ENCODE assay signal across 10 cellular contexts in genomic region chr3:141243295-141243707, GRCh38. TPM values are rescaled to one million over a fixed set of nuclear protein-coding genes. Genes with fewer than 3 reads are reported as not detected.
DNase-seq lines count a peak whose midpoint lies in the region; ATAC-seq, FAIRE-seq and TF ChIP-seq lines count a peak whose summit lies in the region.
"Had no signal": no experiment of that assay in that cellular context is flagged by ENCODE, and none has a peak within 500 bp of the region (broad histone marks: within the 10 kb centered on the region; RNA-seq: fewer than 3 reads in every experiment).

No MANE protein-coding gene starts in this region.

- POLR2A ChIA-PET in K562 (lab: Yijun Ruan, JAX): interaction anchor here (1.2 kb wide), 1 partner anchor 289 kb away, joined by 3 read pairs; no protein-coding TSS in a partner anchor

- H3K4me3 ChIP-seq in K562 (no peak overlapping the region), trophoblast cell (ENCODE audit: low read depth, low read length) (no peak overlapping the region), esophagus squamous epithelium (no peak overlapping the region)
- H3K4me3 ChIP-seq: BLaER1 had no signal

- no peaks in the 10 kb centered on the region for H4K20me1 ChIP-seq in K562 (replicated peaks; ENCODE audit: control insufficient read depth, insufficient read depth, low read length)

- intact Hi-C loops in K562 (cut with micrococcal nuclease) (no loop called here), esophagus squamous epithelium (cut with DNase I) (no loop called here)

- no peak for TF ChIP-seq POLR2A in K562 (conservative IDR thresholded peaks at IDR 0.05)
- TF ChIP-seq POLR2A in esophagus squamous epithelium (IDR thresholded peaks at IDR 0.05): no peak

- no peak overlapping the region for H2AK5ac ChIP-seq in trophoblast cell (ENCODE audit: low read length)

- H3K27me3 ChIP-seq in K562 (ENCODE audit: control insufficient read depth in 2 of 2, insufficient read depth in 2 of 2, low read length in 2 of 2) (peaks cover 23 to 34% of the 10 kb centered on the region in 2 experiments), trophoblast cell (ENCODE audit: insufficient read depth, low read length) (no peaks in the 10 kb centered on the region), esophagus squamous epithelium (no peaks in the 10 kb centered on the region)
- H3K27me3 ChIP-seq: BLaER1 had no signal

- H4K12ac ChIP-seq in trophoblast cell (ENCODE audit: low read depth, low read length): no peak overlapping the region

- CTCF ChIA-PET in K562 (lab: Yijun Ruan, JAX; ENCODE audit: low intra/inter-chr PET ratio): no interaction called here

- TF ChIP-seq RAD21 in K562 (CRISPR knock-in tag; conservative IDR thresholded peaks at IDR 0.05 in 1 of 2, IDR thresholded peaks at IDR 0.05 in 1 of 2): no peak

- TF ChIP-seq CTCF in K562 (IDR thresholded peaks at IDR 0.05 in 2 of 3, conservative IDR thresholded peaks at IDR 0.05 in 1 of 3; ENCODE audit: insufficient read depth in 2 of 3, low read depth in 1 of 3, low read length in 3 of 3) (no peak), esophagus squamous epithelium (IDR thresholded peaks at IDR 0.05) (no peak)

- H2AFZ ChIP-seq in K562 (ENCODE audit: low read depth, low read length): no peak overlapping the region
- H2AFZ ChIP-seq in trophoblast cell (ENCODE audit: insufficient read depth, low read length, poor library complexity): no peak overlapping the region

- no peak overlapping the region for H3K18ac ChIP-seq in trophoblast cell (ENCODE audit: low read length)

- no peak overlapping the region for H3K9ac ChIP-seq in K562 (ENCODE audit: insufficient read depth in 1 of 2, low read depth in 2 of 2, low read length in 2 of 2)
- H3K9ac ChIP-seq in trophoblast cell (ENCODE audit: low read length): no peak overlapping the region
- H3K9ac ChIP-seq: BLaER1 had no signal

- in situ Hi-C loops in K562 (cut with MboI): no loop called here

- H4K91ac ChIP-seq in trophoblast cell (ENCODE audit: low read depth, low read length): no peak overlapping the region

- DNase-seq in Ammon's horn (ENCODE audit: low spot score) (peak; percentile 64), K562 (ENCODE audit: extremely low read depth in 1 of 4, low spot score in 3 of 4) (peak; percentile 46 to 69 (median 61)), trophoblast cell (peak; percentile 90 to 93), GOT3 (lab: John Stamatoyannopoulos, UW) (no peak), esophagus squamous epithelium (lab: John Stamatoyannopoulos, UW) (no peak), SK-N-DZ (ENCODE audit: low spot score) (no peak)
- DNase-seq: NCI-H526 treated with DMSO at 0.1 percent for 48 hours had no signal

- 6% methylated on average over 10 of the region's 10 CpGs for WGBS in K562 (ENCODE audit: insufficient coverage, low coverage, missing lambda C conversion rate)
- no CpG with 5 or more reads among the region's 10 CpGs for WGBS in trophoblast cell (ENCODE audit: extremely low coverage, insufficient coverage, insufficient read length)
- 59 to 71% methylated on average over 10 of the region's 10 CpGs for WGBS in esophagus squamous epithelium, 2 donors

- peak; percentile 78 for FAIRE-seq in K562 (lab: Jason Lieb, UNC)

- no peak overlapping the region for H2BK12ac ChIP-seq in trophoblast cell (ENCODE audit: low read length)

- no peak overlapping the region for H2BK5ac ChIP-seq in trophoblast cell (ENCODE audit: low read depth, low read length, poor library complexity)

- no peak overlapping the region for H3K27ac ChIP-seq in K562 (ENCODE audit: extremely low read depth, low read depth, low read length)
- H3K27ac ChIP-seq in trophoblast cell (ENCODE audit: low read depth, low read length): no peak overlapping the region
- H3K27ac ChIP-seq in esophagus squamous epithelium: no peak overlapping the region
- H3K27ac ChIP-seq: BLaER1 had no signal

- peak; percentile 95 to 96 for ATAC-seq in activated CD4-positive, CD25-positive, alpha-beta regulatory T cell treated with anti-CD3 and anti-CD28 coated beads, Interleukin-2, amount 50 U/mL, for 24 hours
- ATAC-seq in K562: peak; percentile 89
- ATAC-seq in HG03097 (IDR thresholded peaks at IDR 0.05; ENCODE audit: low FRiP score, unreplicated experiment): no peak

- peaks cover 5% of the 10 kb centered on the region; the same call in 1 of the 2 replicates for H3K9me3 ChIP-seq in K562 (replicated peaks; ENCODE audit: control insufficient read depth, insufficient read depth, low read depth, low read length)
- no peaks in the 10 kb centered on the region for H3K9me3 ChIP-seq in trophoblast cell (ENCODE audit: insufficient read depth, low read depth, low read length)
- no peaks in the 10 kb centered on the region for H3K9me3 ChIP-seq in esophagus squamous epithelium
- H3K9me3 ChIP-seq: BLaER1 had no signal

- TF ChIP-seq EP300 in K562 (IDR thresholded peaks at IDR 0.05; ENCODE audit: low read length): no peak

- no peak overlapping the region for H3K23ac ChIP-seq in trophoblast cell (ENCODE audit: low read length)

- H2BK120ac ChIP-seq in trophoblast cell (ENCODE audit: insufficient read depth, low read length, poor library complexity): no peak overlapping the region

- H3K4me2 ChIP-seq in K562 (ENCODE audit: insufficient read depth, low read length) (peak overlapping the region; percentile 39; the same call in 1 of the 2 replicates), trophoblast cell (ENCODE audit: low read length) (no peak overlapping the region)
- H3K4me2 ChIP-seq: BLaER1 had no signal

- no TSS peak for BruUV-seq in K562 (replicated peaks; lab: Mats Ljungman, UMichigan)

- no peak overlapping the region for H3K4ac ChIP-seq in trophoblast cell (ENCODE audit: low read depth, low read length)

- no peak overlapping the region for H3K14ac ChIP-seq in trophoblast cell (ENCODE audit: low read length)

- H3K36me3 ChIP-seq in K562 (ENCODE audit: control insufficient read depth, insufficient read depth, low read length) (no peaks in the 10 kb centered on the region), trophoblast cell (ENCODE audit: control insufficient read depth in 1 of 2, insufficient read depth in 2 of 2, low read length in 2 of 2) (no peaks in the 10 kb centered on the region), esophagus squamous epithelium (no peaks in the 10 kb centered on the region)

- H3K9me1 ChIP-seq in K562 (ENCODE audit: control insufficient read depth, insufficient read depth, low read length): peaks cover 3% of the 10 kb centered on the region

- no peaks in the 10 kb centered on the region for H3K79me2 ChIP-seq in K562 (ENCODE audit: control insufficient read depth, insufficient read depth, low read length)
- H3K79me2 ChIP-seq in trophoblast cell (ENCODE audit: control insufficient read depth, insufficient read depth, low read length, poor library complexity): no peaks in the 10 kb centered on the region

- H4K8ac ChIP-seq in trophoblast cell (ENCODE audit: low read depth, low read length): no peak overlapping the region

- H3K79me1 ChIP-seq in trophoblast cell (ENCODE audit: low read length): no peaks in the 10 kb centered on the region

- H3K4me1 ChIP-seq in K562 (replicated peaks in 1 of 2; ENCODE audit: control insufficient read depth in 2 of 2, insufficient read depth in 2 of 2, low read length in 2 of 2): peaks cover 0 to 15% of the 10 kb centered on the region in 2 experiments; a peak in 3 of 5 replicates
- H3K4me1 ChIP-seq in trophoblast cell (ENCODE audit: control insufficient read depth in 1 of 2, insufficient read depth in 2 of 2, low read length in 2 of 2): peaks cover 4 to 7% of the 10 kb centered on the region in 2 experiments
- H3K4me1 ChIP-seq in esophagus squamous epithelium: peaks cover 0 to 20% (median 0%) of the 10 kb centered on the region in 3 donors

TF ChIP-seq in K562, 482 proteins besides CTCF, POLR2A, EP300 and RAD21 (continues in another document):
- TF ChIP-seq CREM (IDR thresholded peaks at IDR 0.05; ENCODE audit: low read depth): 0 out of 2 replicates have a peak, but pooled peaks have one; percentile 20
- TF ChIP-seq RUNX1 (IDR thresholded peaks at IDR 0.05; ENCODE audit: low read depth): no peak
- peak; percentile 84 for TF ChIP-seq PKNOX1 (IDR thresholded peaks at IDR 0.05)
- peak; percentile 66; the same call in 1 of the 2 replicates for TF ChIP-seq JUN (IDR thresholded peaks at IDR 0.05; ENCODE audit: borderline replicate concordance, low read depth, low read length)
- no peak for TF ChIP-seq JUN (CRISPR knock-in tag; IDR thresholded peaks at IDR 0.05; ENCODE audit: borderline replicate concordance)
- no peak for TF ChIP-seq SIN3B (IDR thresholded peaks at IDR 0.05; ENCODE audit: low read depth)

RNA-seq across cellular contexts. Expression of gene PXYLP1, which starts 11.7 kb away (rescaled TPM):
- total RNA-seq in K562 (2011; cell fraction: chromatin; rRNA removed; ENCODE audit: low replicate concordance): 2.6 and 4.2 TPM in 2 replicates
- 1.2 and 2.4 TPM in 2 replicates for total RNA-seq in K562 (2011; cell fraction: nucleolus; rRNA removed)
- total RNA-seq in K562 (2011; cell fraction: nucleoplasm; rRNA removed): 3.6 and 3.7 TPM in 2 replicates
- total RNA-seq in K562 (2014; rRNA removed): 0.98 and 1.1 TPM in 2 replicates
- total RNA-seq in K562 (2014; rRNA removed; fragmentation: Illumina TruSeq; extraction: Trizol): 1.5 and 1.6 TPM in 2 replicates
- 0.98 and 1.0 TPM in 2 replicates for total RNA-seq in K562 (2015; rRNA removed; fragmentation: Illumina TruSeq; extraction: Trizol)
- 1.3 and 1.7 TPM in 2 replicates for total RNA-seq in K562 (2021)
- 1.6 and 2.7 TPM in 2 replicates for polyA plus RNA-seq in K562 (2011; rRNA removed)
- 1.1 and 2.9 TPM in 2 replicates for polyA plus RNA-seq in K562 (2011; cell fraction: cytosol; rRNA removed)
- 2.8 and 5.7 TPM in 2 replicates for polyA plus RNA-seq in K562 (2011; cell fraction: nucleus; rRNA removed)
- 1.7 and 2.0 TPM in 2 replicates for polyA plus RNA-seq in K562 (2012)
- polyA plus RNA-seq in K562 (2014; fragmentation: Illumina TruSeq; extraction: Trizol): 1.3 and 1.9 TPM in 2 replicates
- 1 to 10 TPM in 1 of 2 experiments, under 1 TPM in 1; 0.80 to 1.1 TPM for polyA plus RNA-seq in K562 (2014; fragmentation: Nextera tagmentation; extraction: Ambion mirVana)
- polyA plus RNA-seq in K562 (2014; rRNA removed): 1.5 and 2.9 TPM in 2 replicates
- 1.3 and 5.2 TPM in 2 replicates for polyA minus RNA-seq in K562 (2011; rRNA and poly(A)+ RNA removed)
- polyA minus RNA-seq in K562 (2011; cell fraction: cytosol; rRNA and poly(A)+ RNA removed): 1.2 and 1.3 TPM in 2 replicates
- 2.0 and 2.3 TPM in 2 replicates for polyA minus RNA-seq in K562 (2011; cell fraction: nucleus; rRNA and poly(A)+ RNA removed)
- 4.8 and 6.0 TPM in 2 replicates for polyA plus RNA-seq in trophoblast cell (2013)
- total RNA-seq in esophagus squamous epithelium: 1 to 10 TPM; 2.9 to 7.8 (median 4.1) TPM
- polyA plus RNA-seq in SK-N-DZ (2014; cell fraction: cytosol; rRNA removed): 52.2 and 74.8 TPM in 2 replicates
- polyA plus RNA-seq in SK-N-DZ (2014; cell fraction: nucleus; rRNA removed): 40.2 and 52.9 TPM in 2 replicates

Comparison
In these comparisons a context has a peak if more than half of its experiments do, and no peak if none do; other contexts are left out.
1. DNase-seq: peak in Ammon's horn (single experiment), K562 (4 of 4) and trophoblast cell (2 of 2); none in GOT3 (single experiment), esophagus squamous epithelium (single experiment) and SK-N-DZ (single experiment).